Comparison of ENCODE assay signal across 1 cellular context in the genomic region with DNA sequence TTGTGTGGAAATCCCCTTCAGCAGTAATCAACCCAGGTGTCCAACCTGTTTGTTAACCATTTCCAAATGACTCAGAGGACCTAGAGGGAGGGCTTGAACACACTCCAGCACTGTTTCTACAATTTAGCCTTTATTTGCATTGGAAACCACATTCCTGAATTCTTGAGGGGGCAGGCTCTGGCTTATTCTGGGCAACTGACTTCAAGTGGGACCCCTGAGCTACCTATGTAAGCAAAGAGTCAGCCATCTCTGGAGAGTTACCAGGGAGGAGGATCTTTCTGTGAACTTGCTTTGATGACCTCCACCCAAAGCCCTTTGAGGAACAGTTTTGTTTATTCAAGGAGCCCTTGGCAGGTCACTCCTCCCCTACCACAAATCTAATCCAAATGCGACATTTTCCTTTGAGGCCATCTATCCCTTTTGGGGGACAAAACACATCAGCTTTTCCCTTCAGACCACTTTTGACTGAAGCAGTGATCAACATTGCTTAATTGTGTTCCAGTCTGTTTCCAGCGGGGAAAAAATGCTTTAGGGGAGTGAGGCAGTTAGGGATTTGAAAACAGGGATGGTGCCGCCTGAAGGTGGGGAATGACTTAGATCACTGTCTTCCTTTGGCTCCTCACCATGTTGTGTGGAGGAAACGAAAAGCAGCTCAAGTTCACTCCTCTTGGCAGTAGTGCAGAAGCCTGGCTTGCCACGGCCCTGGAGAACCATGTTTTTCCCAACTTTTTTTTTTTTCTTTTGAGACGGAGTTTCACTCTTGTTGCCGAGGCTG.
TF ChIP-seq lines count a peak whose summit lies in the region.

No MANE protein-coding gene starts in this region.

TF ChIP-seq in liver, 16 proteins besides CTCF, POLR2A, EP300 and RAD21 (continued from another document):
- TF ChIP-seq, protein P1, sequence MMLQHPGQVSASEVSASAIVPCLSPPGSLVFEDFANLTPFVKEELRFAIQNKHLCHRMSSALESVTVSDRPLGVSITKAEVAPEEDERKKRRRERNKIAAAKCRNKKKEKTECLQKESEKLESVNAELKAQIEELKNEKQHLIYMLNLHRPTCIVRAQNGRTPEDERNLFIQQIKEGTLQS (IDR thresholded peaks at IDR 0.05), result peak; percentile 39
- TF ChIP-seq RXRA (IDR thresholded peaks at IDR 0.05), result peak in 1 of 2 donors; percentile 4
- TF ChIP-seq HNF4A (conservative IDR thresholded peaks at IDR 0.05), result peak in 1 of 2 donors; percentile 29
- peak; percentile 54 for TF ChIP-seq NR2F2 (IDR thresholded peaks at IDR 0.05)
- TF ChIP-seq SP1 (IDR thresholded peaks at IDR 0.05), result peak; percentile 34
- no peak for TF ChIP-seq EGR1 (IDR thresholded peaks at IDR 0.05; ENCODE audit: low read depth in 2 of 2)
- TF ChIP-seq FOXA2 (IDR thresholded peaks at IDR 0.05), result peak; percentile 16
- peak; percentile 29 to 69 for TF ChIP-seq JUND (IDR thresholded peaks at IDR 0.05)
- peak; percentile 52 for TF ChIP-seq TAF1 (conservative IDR thresholded peaks at IDR 0.05)
- no peak for TF ChIP-seq HNF4G (IDR thresholded peaks at IDR 0.05)
- no peak for TF ChIP-seq GABPA (IDR thresholded peaks at IDR 0.05 in 1 of 2, conservative IDR thresholded peaks at IDR 0.05 in 1 of 2)
- TF ChIP-seq, protein P2, sequence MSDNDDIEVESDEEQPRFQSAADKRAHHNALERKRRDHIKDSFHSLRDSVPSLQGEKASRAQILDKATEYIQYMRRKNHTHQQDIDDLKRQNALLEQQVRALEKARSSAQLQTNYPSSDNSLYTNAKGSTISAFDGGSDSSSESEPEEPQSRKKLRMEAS (IDR thresholded peaks at IDR 0.05), result peak; percentile 3
